24 cellular contexts compared by ENCODE assay signal in genomic region chr2:163897799-163898198, GRCh38.
DNase-seq lines count a peak whose midpoint lies in the region; ATAC-seq and TF ChIP-seq lines count a peak whose summit lies in the region.
"Had no signal": no experiment of that assay in that cellular context is flagged by ENCODE, and none has a peak within 500 bp of the region (broad histone marks: within the 10 kb centered on the region; RNA-seq: fewer than 3 reads in every experiment).

No MANE protein-coding gene starts in this region.

- H3K9me3 ChIP-seq in neuronal stem cell (replicated peaks in 1 of 2; ENCODE audit: control insufficient read depth in 2 of 2, insufficient read depth in 1 of 2, low read depth in 1 of 2, low read length in 2 of 2) = peaks cover 5 to 19% of the 10 kb centered on the region in 2 donors
- H3K9me3 ChIP-seq in upper lobe of right lung = no peaks in the 10 kb centered on the region
- H3K9me3 ChIP-seq: BE2C, HAP-1 had no signal

- H3K79me1 ChIP-seq in neuronal stem cell (ENCODE audit: low read depth, low read length) = no peaks in the 10 kb centered on the region

- H2BK120ac ChIP-seq in neuronal stem cell (ENCODE audit: low read depth, low read length) = no peak overlapping the region

- H3K27ac ChIP-seq in neuronal stem cell (replicated peaks; ENCODE audit: low read length) (no peak overlapping the region), upper lobe of right lung (no peak overlapping the region)
- H3K27ac ChIP-seq: A549; BLaER1 treated with 17β-estradiol and CSF1 and Interleukin-3, amounts not matched to agents 10 nM and 100 nM had no signal

- H4K91ac ChIP-seq in neuronal stem cell (ENCODE audit: low read depth, low read length, poor library complexity) = peak overlapping the region; percentile 69

- no peak overlapping the region for H3K27ac Mint-ChIP-seq in CD14-positive monocyte
- H3K27ac Mint-ChIP-seq in chondrocyte (ENCODE audit: unreplicated experiment) = no peak overlapping the region
- H3K27ac Mint-ChIP-seq: CD8-positive, alpha-beta T cell; GM23338; HFFc6 had no signal

- peak overlapping the region; percentile 10 for H3K9ac ChIP-seq in neuronal stem cell (ENCODE audit: low read depth, low read length, poor library complexity)
- H3K9ac ChIP-seq: BLaER1 treated with 17β-estradiol and CSF1 and Interleukin-3, amounts not matched to agents 10 nM and 100 nM had no signal

- no peak overlapping the region for H2BK12ac ChIP-seq in neuronal stem cell (ENCODE audit: low read length)

- WGBS in neuronal stem cell (ENCODE audit: extremely low coverage in 2 of 2, insufficient read length in 2 of 2, insufficient replicate concordance in 1 of 2), 2 donors = no CpG with 5 or more reads among the region's 2 CpGs

- peak overlapping the region; percentile 26 for H3K14ac ChIP-seq in neuronal stem cell (ENCODE audit: low read length)

- peak overlapping the region; percentile 77 for H2AFZ ChIP-seq in neuronal stem cell (ENCODE audit: low read length)
- H2AFZ ChIP-seq: GM23338 had no signal

- peak overlapping the region; percentile 41 for H3K18ac ChIP-seq in neuronal stem cell (ENCODE audit: low read length)

- H4K8ac ChIP-seq in neuronal stem cell (ENCODE audit: low read depth, low read length) = no peak overlapping the region

- no peak overlapping the region for H3K4me3 ChIP-seq in neuronal stem cell (ENCODE audit: low read length in 2 of 2)
- no peak overlapping the region for H3K4me3 ChIP-seq in upper lobe of right lung
- H3K4me3 ChIP-seq: A549; BLaER1 treated with 17β-estradiol and CSF1 and Interleukin-3, amounts not matched to agents 10 nM and 100 nM; GM12878; GM23338; HAP-1 had no signal

- H3K4ac ChIP-seq in neuronal stem cell (ENCODE audit: low read length) = no peak overlapping the region

- no peaks in the 10 kb centered on the region for H3K27me3 Mint-ChIP-seq in CD14-positive monocyte (ENCODE audit: low read depth in 3 of 3)
- no peaks in the 10 kb centered on the region for H3K27me3 Mint-ChIP-seq in chondrocyte (ENCODE audit: low read depth)
- H3K27me3 Mint-ChIP-seq: CD4-positive, CD25-positive, alpha-beta regulatory T cell had no signal

- peaks cover 5 to 30% (median 10%) of the 10 kb centered on the region in 7 donors for H3K9me3 Mint-ChIP-seq in CD14-positive monocyte
- peaks cover 39% of the 10 kb centered on the region for H3K9me3 Mint-ChIP-seq in chondrocyte (ENCODE audit: low read depth)

- peak overlapping the region; percentile 8 for H3K23ac ChIP-seq in neuronal stem cell (ENCODE audit: low read depth, low read length, poor library complexity)

- H3K4me1 ChIP-seq in neuronal stem cell (ENCODE audit: control insufficient read depth in 2 of 2, insufficient read depth in 1 of 2, low read depth in 1 of 2, low read length in 2 of 2) = peaks cover 0 to 2% of the 10 kb centered on the region in 2 donors
- H3K4me1 ChIP-seq in upper lobe of right lung = no peaks in the 10 kb centered on the region
- H3K4me1 ChIP-seq: A549; BE2C; BLaER1 treated with 17β-estradiol and CSF1 and Interleukin-3, amounts not matched to agents 10 nM and 100 nM; Caco-2; HAP-1 had no signal

- intact Hi-C loops in CD14-positive monocyte (cut with micrococcal nuclease) = no loop called here
- intact Hi-C loops in upper lobe of right lung (cut with DNase I) = no loop called here

- no peak overlapping the region for H3K4me2 ChIP-seq in neuronal stem cell (ENCODE audit: insufficient read depth, low read length, poor library complexity, severe bottlenecking)
- H3K4me2 ChIP-seq: A549; BLaER1 treated with 17β-estradiol and CSF1 and Interleukin-3, amounts not matched to agents 10 nM and 100 nM; GM23338 had no signal

- TF ChIP-seq CTCF in CD14-positive monocyte (IDR thresholded peaks at IDR 0.05) (no peak), chondrocyte (IDR thresholded peaks at IDR 0.05) (no peak), upper lobe of right lung (IDR thresholded peaks at IDR 0.05) (no peak)

- peak overlapping the region; percentile 93 for H2BK15ac ChIP-seq in neuronal stem cell (ENCODE audit: low read length)

- H2AK5ac ChIP-seq in neuronal stem cell (ENCODE audit: low read depth, low read length) = no peak overlapping the region

- no peaks in the 10 kb centered on the region for H3K4me1 Mint-ChIP-seq in CD14-positive monocyte
- H3K4me1 Mint-ChIP-seq in chondrocyte (ENCODE audit: low read depth) = no peaks in the 10 kb centered on the region
- H3K4me1 Mint-ChIP-seq: CD4-positive, CD25-positive, alpha-beta regulatory T cell; GM23338 had no signal

- H2BK5ac ChIP-seq in neuronal stem cell (ENCODE audit: low read length) = no peak overlapping the region

- H3K36me3 ChIP-seq in neuronal stem cell (replicated peaks in 1 of 2; ENCODE audit: control insufficient read depth in 2 of 2, insufficient read depth in 2 of 2, low read length in 2 of 2) (no peaks in the 10 kb centered on the region), upper lobe of right lung (no peaks in the 10 kb centered on the region)
- H3K36me3 ChIP-seq: BE2C; BLaER1 treated with 17β-estradiol and CSF1 and Interleukin-3, amounts not matched to agents 10 nM and 100 nM; HAP-1 had no signal

- DNase-seq in CD14-positive monocyte (ENCODE audit: low spot score) (peak; percentile 37), chondrocyte (ENCODE audit: low spot score) (peak; percentile 59), neuronal stem cell (ENCODE audit: low spot score) (no peak), upper lobe of right lung (no peak), medulla oblongata (ENCODE audit: extremely low spot score) (no peak), occipital lobe (lab: John Stamatoyannopoulos, UW) (no peak), CD1c-positive myeloid dendritic cell (ENCODE audit: extremely low spot score) (no peak)
- DNase-seq: 8988T; ACHN; AML-193; BE2C; Caco-2; CD4-positive, CD25-positive, alpha-beta regulatory T cell; CD8-positive, alpha-beta T cell; DMS 273 treated with DMSO at 0.1 percent for 48 hours; DMS79; EL; GDM1; HFFc6 had no signal

- ATAC-seq in upper lobe of right lung = peak; percentile 36
- ATAC-seq: A549; CD8-positive, alpha-beta T cell; GM12878; GM23338 had no signal

- H3K27me3 ChIP-seq in neuronal stem cell (ENCODE audit: control insufficient read depth in 3 of 3, insufficient read depth in 3 of 3, low read depth in 1 of 3, low read length in 3 of 3) (no peaks in the 10 kb centered on the region), upper lobe of right lung (no peaks in the 10 kb centered on the region)
- H3K27me3 ChIP-seq: BE2C; BLaER1 treated with 17β-estradiol and CSF1 and Interleukin-3, amounts not matched to agents 10 nM and 100 nM had no signal

- H3K4me3 Mint-ChIP-seq in CD14-positive monocyte (no peak overlapping the region), chondrocyte (ENCODE audit: unreplicated experiment) (no peak overlapping the region)
- H3K4me3 Mint-ChIP-seq: CD4-positive, CD25-positive, alpha-beta regulatory T cell; CD8-positive, alpha-beta T cell; GM23338; HFFc6 had no signal

- H3K36me3 Mint-ChIP-seq in CD14-positive monocyte (no peaks in the 10 kb centered on the region), chondrocyte (ENCODE audit: low read depth) (peaks cover 2% of the 10 kb centered on the region)
- H3K36me3 Mint-ChIP-seq: CD4-positive, CD25-positive, alpha-beta regulatory T cell; CD8-positive, alpha-beta T cell had no signal

Comparison
In these comparisons a context has a peak if more than half of its experiments do, and no peak if none do; other contexts are left out.
1. DNase-seq: peak in CD14-positive monocyte (single experiment) and chondrocyte (single experiment); none in neuronal stem cell (single experiment), upper lobe of right lung (single experiment), medulla oblongata (single experiment), occipital lobe (single experiment) and CD1c-positive myeloid dendritic cell (single experiment).